In the genomic region with DNA sequence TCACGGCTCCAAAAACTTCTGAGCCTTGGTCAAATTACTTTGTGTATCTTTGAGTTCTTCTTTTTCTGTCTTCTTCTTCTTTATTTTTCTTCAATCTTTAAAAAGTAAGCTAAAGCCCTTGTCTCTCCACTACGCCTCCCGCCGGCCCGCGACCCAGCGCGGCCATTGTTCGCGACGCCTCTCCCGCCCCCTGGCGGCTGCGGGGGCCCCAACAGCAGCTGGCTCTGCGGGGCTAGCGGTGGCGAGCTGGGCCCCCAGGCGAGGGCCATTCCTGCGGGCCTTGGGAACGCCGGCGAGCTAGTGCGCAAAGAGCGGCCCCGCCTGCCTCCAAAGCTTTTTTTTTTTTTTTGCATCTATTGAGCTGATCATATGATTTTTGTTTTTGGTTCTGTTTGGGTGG, we compare ENCODE assay signal across 28 cellular contexts.
"Had no signal": no experiment of that assay in that cellular context is flagged by ENCODE, and none has a peak within 500 bp of the region (broad histone marks: within the 10 kb centered on the region; RNA-seq: fewer than 3 reads in every experiment).

No MANE protein-coding gene starts in this region.

- ATAC-seq: natural killer cell; right lobe of liver; stimulated activated memory B cell treated with anti-CD40 and anti-IgM and Interleukin-4, amounts not matched to agents 10 μg/mL and 1 μg/mL and 100 μg/mL, for 72 hours; stimulated activated naive CD8-positive, alpha-beta T cell treated with anti-CD3 and anti-CD28 coated beads, Interleukin-15, amount 100 ng/mL, for 72 hours had no signal

- H2AFZ ChIP-seq: neural progenitor cell had no signal

- FAIRE-seq: islet of Langerhans, urothelium cell line had no signal

- H3K36me3 ChIP-seq: left ventricle myocardium inferior, neural progenitor cell, neutrophil, ovary, right atrium auricular region, right lobe of liver, thyroid gland, transverse colon, upper lobe of left lung had no signal

- H3K9ac ChIP-seq: neural progenitor cell had no signal

- H3K27ac ChIP-seq: left ventricle myocardium inferior, neural progenitor cell, neutrophil, ovary, right atrium auricular region, right lobe of liver, thyroid gland, transverse colon, upper lobe of left lung had no signal

- DNase-seq: hypothalamus; immature natural killer cell; left ventricle myocardium inferior; mesendoderm; naive B cell; natural killer cell; nephron progenitor cell; occipital lobe; ovary; right lobe of liver; stimulated activated CD4-positive, alpha-beta T cell treated with anti-CD3 and anti-CD28 coated beads, Interleukin-1b, Interleukin-23, amount 100 ng/mL, for 48 hours; stimulated activated CD4-positive, alpha-beta T cell treated with anti-CD3 and anti-CD28 coated beads, Interleukin-2, amount 100 ng/mL, for 48 hours; stimulated activated CD4-positive, alpha-beta T cell treated with anti-CD3 and anti-CD28 coated beads, Interleukin-4, amount 100 ng/mL, for 4 hours; stimulated activated CD8-positive, alpha-beta memory T cell treated with anti-CD3 and anti-CD28 coated beads, Interleukin-4, amount 100 ng/mL, for 48 hours; stimulated activated naive CD4-positive, alpha-beta T cell treated with Interleukin-2 at 50 U/mL for 16 hours; stimulated activated naive CD8-positive, alpha-beta T cell treated with anti-CD3 and anti-CD28 coated beads, Interleukin-15, amount 100 ng/mL, for 72 hours; substantia nigra; thyroid gland; transverse colon had no signal

- H3K4me2 ChIP-seq: neural progenitor cell, smooth muscle cell had no signal

- H3K27me3 ChIP-seq: neural progenitor cell, neutrophil, ovary, right atrium auricular region, thyroid gland, transverse colon, upper lobe of left lung had no signal

- H3K9me3 ChIP-seq: left ventricle myocardium inferior, neutrophil, ovary, right atrium auricular region, right lobe of liver, thyroid gland, transverse colon, upper lobe of left lung had no signal

- H3K4me3 ChIP-seq: left ventricle myocardium inferior, lung, neural progenitor cell, ovary, right atrium auricular region, right lobe of liver, smooth muscle cell, thyroid gland, transverse colon, upper lobe of left lung had no signal

- H3K4me1 ChIP-seq: left ventricle myocardium inferior, neural progenitor cell, right atrium auricular region, right lobe of liver, thyroid gland, transverse colon, upper lobe of left lung had no signal
